In the genomic region with DNA sequence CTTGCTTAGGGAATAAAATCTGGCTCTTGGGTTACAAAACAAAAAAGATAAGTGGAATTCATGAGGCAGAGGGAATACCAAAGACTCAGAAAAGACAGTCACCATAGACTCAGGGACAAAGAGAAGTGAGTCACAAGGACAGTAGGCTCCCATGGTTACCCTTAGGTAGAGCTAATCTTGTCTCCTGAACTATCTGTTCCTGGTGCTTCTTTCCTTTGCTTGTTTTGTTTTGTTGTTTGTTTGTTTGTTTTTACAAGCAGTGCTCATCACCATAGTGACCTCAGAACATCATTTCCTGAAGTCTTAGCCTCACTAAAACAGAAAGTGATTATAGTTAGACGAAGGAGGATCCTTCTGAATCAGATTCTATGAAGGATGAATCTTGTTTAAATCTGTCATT, we compare ENCODE assay signal across 28 cellular contexts.
"Had no signal": no experiment of that assay in that cellular context is flagged by ENCODE, and none has a peak within 500 bp of the region (broad histone marks: within the 10 kb centered on the region; RNA-seq: fewer than 3 reads in every experiment).

No MANE protein-coding gene starts in this region.

- FAIRE-seq: colon, frontal cortex had no signal

- H3K27ac ChIP-seq: epithelial cell of prostate, esophagus squamous epithelium, hepatocyte, left ventricle myocardium inferior, upper lobe of left lung, vagina had no signal

- H3K27me3 ChIP-seq: esophagus squamous epithelium, hepatocyte, upper lobe of left lung, vagina had no signal

- DNase-seq: activated CD4-positive, alpha-beta memory T cell treated with anti-CD3 and anti-CD28 coated beads, Interleukin-2, amount 10 ng/mL, durations not matched to agents 7 days and 5 days; activated CD4-positive, alpha-beta T cell treated with anti-CD3 and anti-CD28 coated beads for 1 hour; activated CD4-positive, alpha-beta T cell treated with anti-CD3 and anti-CD28 coated beads, Interleukin-2, amount 10 ng/mL, durations not matched to agents 7 days and 5 days; activated naive CD4-positive, alpha-beta T cell; activated T-cell treated with anti-CD3 and anti-CD28 coated beads, Interleukin-2, amount 50 U/mL, for 48 hours; dermis blood vessel endothelial cell; effector CD4-positive, alpha-beta T cell; esophagus squamous epithelium; glutamatergic neuron; islet precursor cell; left ventricle myocardium inferior; mucosa of descending colon; right cardiac atrium; stimulated activated CD4-positive, alpha-beta T cell treated with anti-CD3 and anti-CD28 coated beads, Interleukin-4, amount 100 ng/mL, for 1 hour; stimulated activated naive CD8-positive, alpha-beta T cell treated with anti-CD3 and anti-CD28 coated beads, Interleukin-15, amount 100 ng/mL, for 72 hours; substantia nigra; T-helper 17 cell; T1000; upper lobe of left lung had no signal

- ATAC-seq: activated naive CD4-positive, alpha-beta T cell treated with anti-CD3 and anti-CD28 coated beads, Interleukin-2, amount 50 U/mL, for 72 hours; mucosa of descending colon; natural killer cell treated with Interleukin-12 subunit alpha and Interleukin-12 subunit beta and Interleukin-15 and Interleukin-18, amount 100 ng/mL, for 72 hours; right cardiac atrium; stimulated activated memory B cell treated with anti-CD40 and anti-IgM and Interleukin-4, amounts not matched to agents 10 μg/mL and 1 μg/mL and 100 μg/mL, for 72 hours; stimulated activated naive CD8-positive, alpha-beta T cell treated with anti-CD3 and anti-CD28 coated beads, Interleukin-15, amount 100 ng/mL, for 72 hours; T-helper 17 cell; WTC11 had no signal
